In genomic region chr3:55779543-55779942, GRCh38 we compare ENCODE assay signal across 24 cellular contexts.
"Had no signal": no experiment of that assay in that cellular context is flagged by ENCODE, and none has a peak within 500 bp of the region (broad histone marks: within the 10 kb centered on the region; RNA-seq: fewer than 3 reads in every experiment).

No MANE protein-coding gene starts in this region.

- DNase-seq: stimulated activated CD4-positive, alpha-beta T cell treated with anti-CD3 and anti-CD28 coated beads, Interleukin-2, amount 100 ng/mL, for 48 hours; stimulated activated CD4-positive, alpha-beta T cell treated with anti-CD3 and anti-CD28 coated beads, Interleukin-4, amount 100 ng/mL, for 1 hour; stimulated activated CD4-positive, alpha-beta T cell treated with anti-CD3 and anti-CD28 coated beads, Interleukin-4, amount 100 ng/mL, for 24 hours; stimulated activated CD4-positive, alpha-beta T cell treated with anti-CD3 and anti-CD28 coated beads, Interleukin-4, amount 100 ng/mL, for 4 hours; stimulated activated CD8-positive, alpha-beta memory T cell treated with anti-CD3 and anti-CD28 coated beads, Interleukin-4, amount 100 ng/mL, for 48 hours; stimulated activated naive B cell treated with anti-CD40 and anti-IgM and Interleukin-4, amounts not matched to agents 10 μg/mL and 1 μg/mL and 100 μg/mL, for 72 hours; stimulated activated naive CD4-positive, alpha-beta T cell; stimulated activated naive CD4-positive, alpha-beta T cell treated with Interleukin-2 at 50 U/mL for 16 hours; stimulated activated naive CD8-positive, alpha-beta T cell treated with anti-CD3 and anti-CD28 coated beads, Interleukin-15, amount 100 ng/mL, for 72 hours; stimulated activated naive CD8-positive, alpha-beta T cell treated with anti-CD3 and anti-CD28 coated beads, Interleukin-15, Interleukin-2, amounts not matched to agents 100 U/mL and 50 U/mL, for 24 hours; stomach; substantia nigra; testis; thyroid gland; tibial artery; transverse colon; trophoblast cell; upper lobe of left lung; upper lobe of right lung; uterus had no signal

- H3K27ac ChIP-seq: stomach, suprapubic skin, testis, thoracic aorta, thyroid gland, tibial artery, tibial nerve, transverse colon, upper lobe of left lung, upper lobe of right lung, uterus, vagina had no signal

- H3K4me3 ChIP-seq: stomach, suprapubic skin, testis, thoracic aorta, thyroid gland, tibial artery, tibial nerve, transverse colon, upper lobe of left lung, upper lobe of right lung, uterus, vagina had no signal

- H3K4me1 ChIP-seq: suprapubic skin, testis, thyroid gland, tibial artery, tibial nerve, transverse colon, upper lobe of left lung, upper lobe of right lung, uterus, vagina had no signal

- H3K36me3 ChIP-seq: stomach, suprapubic skin, thoracic aorta, thyroid gland, tibial artery, tibial nerve, transverse colon, upper lobe of left lung, upper lobe of right lung, uterus, vagina had no signal

- H3K9me3 ChIP-seq: stomach, suprapubic skin, testis, thoracic aorta, thyroid gland, tibial artery, tibial nerve, transverse colon, upper lobe of left lung, upper lobe of right lung, uterus, vagina had no signal
